Comparison of ENCODE assay signal across 24 cellular contexts in the genomic region with DNA sequence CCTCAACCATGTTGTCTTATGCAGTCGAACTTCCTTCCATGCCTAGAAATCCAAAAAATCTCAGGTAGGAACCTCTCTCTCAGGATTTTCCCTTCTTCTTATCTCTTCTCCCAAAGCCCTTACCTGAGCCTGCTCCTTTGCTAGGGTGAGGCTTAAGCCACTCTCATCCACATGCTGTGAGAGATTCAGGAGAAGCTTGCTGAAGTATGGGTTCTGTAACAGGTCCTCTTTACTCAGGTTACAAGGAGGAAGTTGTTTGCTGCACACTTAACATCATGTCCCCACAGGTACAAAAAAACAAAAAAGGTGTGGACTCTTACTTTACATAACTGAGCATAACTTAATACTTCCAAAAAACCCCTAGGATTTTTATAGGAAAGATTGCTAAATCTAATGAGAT. TPM values are rescaled to one million over a fixed set of nuclear protein-coding genes. Genes with fewer than 3 reads are reported as not detected.
A peak's percentile ranks its signal among the peaks of the same experiment; 100 is the strongest.
DNase-seq lines count a peak whose midpoint lies in the region; ATAC-seq and TF ChIP-seq lines count a peak whose summit lies in the region.
"Had no signal": no experiment of that assay in that cellular context is flagged by ENCODE, and none has a peak within 500 bp of the region (broad histone marks: within the 10 kb centered on the region; RNA-seq: fewer than 3 reads in every experiment).

No MANE protein-coding gene starts in this region.

- CTCF ChIA-PET in Calu3 (lab: Charles Lee), result no interaction called here

- peaks cover 3 to 40% of the 10 kb centered on the region in 2 donors for H3K4me1 ChIP-seq in left lung

- H3K36me3 Mint-ChIP-seq in stimulated activated memory B cell treated with anti-CD40 and anti-IgM and Interleukin-4, amounts not matched to agents 10 μg/mL and 1 μg/mL and 100 μg/mL, for 72 hours, result peaks cover 35% of the 10 kb centered on the region
- peaks cover 27% of the 10 kb centered on the region for H3K36me3 Mint-ChIP-seq in Calu3 (ENCODE audit: insufficient read depth, unreplicated experiment)

- no peaks in the 10 kb centered on the region for H3K9me3 Mint-ChIP-seq in stimulated activated memory B cell treated with anti-CD40 and anti-IgM and Interleukin-4, amounts not matched to agents 10 μg/mL and 1 μg/mL and 100 μg/mL, for 72 hours
- H3K9me3 Mint-ChIP-seq in Calu3 (ENCODE audit: low read depth, unreplicated experiment), result no peaks in the 10 kb centered on the region
- H3K9me3 Mint-ChIP-seq: CD8-positive, alpha-beta T cell; IgD-negative memory B cell had no signal

- no peaks in the 10 kb centered on the region for H3K27me3 ChIP-seq in left lung
- H3K27me3 ChIP-seq: BLaER1 had no signal

- H3K9me3 ChIP-seq in left lung, result no peaks in the 10 kb centered on the region
- H3K9me3 ChIP-seq: BLaER1 had no signal

- H3K27me3 Mint-ChIP-seq in stimulated activated memory B cell treated with anti-CD40 and anti-IgM and Interleukin-4, amounts not matched to agents 10 μg/mL and 1 μg/mL and 100 μg/mL, for 72 hours, result no peaks in the 10 kb centered on the region
- H3K27me3 Mint-ChIP-seq in Calu3 (ENCODE audit: unreplicated experiment), result no peaks in the 10 kb centered on the region
- H3K27me3 Mint-ChIP-seq: IgD-negative memory B cell had no signal

- H3K4me3 ChIP-seq in left lung, result no peak overlapping the region
- H3K4me3 ChIP-seq: BLaER1 had no signal

- peaks cover 17% of the 10 kb centered on the region for H3K4me1 Mint-ChIP-seq in stimulated activated memory B cell treated with anti-CD40 and anti-IgM and Interleukin-4, amounts not matched to agents 10 μg/mL and 1 μg/mL and 100 μg/mL, for 72 hours
- peaks cover 11% of the 10 kb centered on the region for H3K4me1 Mint-ChIP-seq in Calu3 (ENCODE audit: low read depth, unreplicated experiment)

- TF ChIP-seq CTCF in left lung (IDR thresholded peaks at IDR 0.05) (no peak), Calu3 (IDR thresholded peaks at IDR 0.05; ENCODE audit: unreplicated experiment) (no peak)

- BruUV-seq in Calu3 (replicated peaks; lab: Mats Ljungman, UMichigan), result no TSS peak

- no peak overlapping the region for H3K4me3 Mint-ChIP-seq in stimulated activated memory B cell treated with anti-CD40 and anti-IgM and Interleukin-4, amounts not matched to agents 10 μg/mL and 1 μg/mL and 100 μg/mL, for 72 hours
- no peak overlapping the region for H3K4me3 Mint-ChIP-seq in Calu3 (ENCODE audit: low read depth, unreplicated experiment)
- H3K4me3 Mint-ChIP-seq: CD8-positive, alpha-beta T cell had no signal

- DNase-seq in NCI-H2107 treated with DMSO at 0.1 percent for 48 hours (lab: John Stamatoyannopoulos, UW; ENCODE audit: unreplicated experiment) (peak; percentile 56), NCI-H2107 (lab: John Stamatoyannopoulos, UW) (no peak), NCI-H2029 treated with DMSO at 0.1 percent for 48 hours (lab: John Stamatoyannopoulos, UW) (peak; percentile 67), left lung (no peak), Calu3 (no peak)
- DNase-seq in activated effector memory CD4-positive, alpha-beta T cell treated with anti-CD3 and anti-CD28 coated beads, Interleukin-2, amount 50 U/mL, for 16 hours, result no peak
- DNase-seq: ACHN; CD8-positive, alpha-beta T cell; DMS153; GOT3; HCEC 1CT; Karpas-422; NCI-H1105 treated with DMSO at 0.1 percent for 48 hours; NCI-H2081 treated with DMSO at 0.1 percent for 48 hours; NCI-H2227 treated with DMSO at 0.1 percent for 48 hours; NCI-H510A treated with DMSO at 0.1 percent for 48 hours; NCI-H748 treated with DMSO at 0.1 percent for 48 hours had no signal

- intact Hi-C loops in left lung (cut with DNase I), result no loop called here
- intact Hi-C loops in Calu3 (cut with micrococcal nuclease; ENCODE audit: unreplicated experiment), result no loop called here

- peak overlapping the region; percentile 41 to 85 for H3K27ac ChIP-seq in left lung
- H3K27ac ChIP-seq: 22Rv1, BLaER1 had no signal

- H3K27ac Mint-ChIP-seq in stimulated activated memory B cell treated with anti-CD40 and anti-IgM and Interleukin-4, amounts not matched to agents 10 μg/mL and 1 μg/mL and 100 μg/mL, for 72 hours, result peak overlapping the region; percentile 47
- no peak overlapping the region for H3K27ac Mint-ChIP-seq in Calu3 (ENCODE audit: unreplicated experiment)
- H3K27ac Mint-ChIP-seq: CD8-positive, alpha-beta T cell; IgD-negative memory B cell had no signal

- H3K36me3 ChIP-seq in left lung, result peaks cover 0 to 62% of the 10 kb centered on the region in 2 donors

- ATAC-seq in left lung (peak; percentile 63), HG02763 (IDR thresholded peaks at IDR 0.05; ENCODE audit: unreplicated experiment) (no peak)
- ATAC-seq in stimulated activated memory B cell treated with anti-CD40 and anti-IgM and Interleukin-4, amounts not matched to agents 10 μg/mL and 1 μg/mL and 100 μg/mL, for 72 hours, result no peak
- ATAC-seq: CD8-positive, alpha-beta T cell; Panc1; SK-N-SH treated with all-trans-retinoic acid at 6 μM for 48 hours had no signal

RNA-seq across cellular contexts. Expression of a gene that starts 4.5 kb away (rescaled TPM):
- total RNA-seq in left lung (10 to 100 TPM; 47.6 to 51.4 TPM), Calu3 (2022) (30.4 and 32.1 TPM in 2 replicates)

RNA-seq across cellular contexts. Expression of a gene that starts 23.2 kb away (rescaled TPM):
- total RNA-seq in left lung (10 to 100 TPM; 48.7 to 73.3 TPM), Calu3 (2022) (101 and 113 TPM in 2 replicates)

RNA-seq across cellular contexts. Expression of a gene that starts 29.9 kb away (rescaled TPM):
- 10 to 100 TPM; 37.9 to 39.5 TPM for total RNA-seq in left lung
- 20.2 and 32.7 TPM in 2 replicates for total RNA-seq in Calu3 (2022)

RNA-seq across cellular contexts. Expression of a gene that starts 33.5 kb away (rescaled TPM):
- 10 to 100 TPM; 64.9 to 81.8 TPM for total RNA-seq in left lung
- total RNA-seq in Calu3 (2022), result 65.3 and 70.9 TPM in 2 replicates

RNA-seq across cellular contexts. Expression of a gene that starts 57.5 kb away (rescaled TPM):
- 1 to 10 TPM; 8.3 TPM for total RNA-seq in left lung
- total RNA-seq in Calu3 (2022), result 9.6 and 10.6 TPM in 2 replicates

Comparison
In these comparisons a context has a peak if more than half of its experiments do, and no peak if none do; other contexts are left out.
1. DNase-seq: peak in NCI-H2107 treated with DMSO at 0.1 percent for 48 hours (single experiment) and NCI-H2029 treated with DMSO at 0.1 percent for 48 hours (single experiment); none in NCI-H2107 (single experiment), left lung (0 of 2), Calu3 (single experiment) and activated effector memory CD4-positive, alpha-beta T cell treated with anti-CD3 and anti-CD28 coated beads, Interleukin-2, amount 50 U/mL, for 16 hours (single experiment).